ENCODE assay signal across 20 cellular contexts in genomic region chr22:23532756-23533155, GRCh38. TPM values are rescaled to one million over a fixed set of nuclear protein-coding genes. Genes with fewer than 3 reads are reported as not detected.
A peak's percentile ranks its signal among the peaks of the same experiment; 100 is the strongest.
DNase-seq lines count a peak whose midpoint lies in the region; ATAC-seq and TF ChIP-seq lines count a peak whose summit lies in the region.
"Had no signal": no experiment of that assay in that cellular context is flagged by ENCODE, and none has a peak within 500 bp of the region (broad histone marks: within the 10 kb centered on the region; RNA-seq: fewer than 3 reads in every experiment).

No MANE protein-coding gene starts in this region.

- H3K27me3 ChIP-seq in upper lobe of right lung (no peaks in the 10 kb centered on the region), tibial nerve (no peaks in the 10 kb centered on the region)
- H3K27me3 ChIP-seq: upper lobe of left lung had no signal

- H3K9me3 Mint-ChIP-seq in activated T-cell treated with anti-CD3 and anti-CD28 coated beads, Interleukin-2, amount 50 U/mL, for 72 hours, result no peaks in the 10 kb centered on the region
- peaks cover 0 to 2% (median 0%) of the 10 kb centered on the region in 5 experiments for H3K9me3 Mint-ChIP-seq in brain
- H3K9me3 Mint-ChIP-seq in nephron progenitor cell, result no peaks in the 10 kb centered on the region
- H3K9me3 Mint-ChIP-seq: CD14-positive monocyte; stimulated activated naive B cell treated with anti-CD40 and anti-IgM and Interleukin-4, amounts not matched to agents 10 μg/mL and 1 μg/mL and 100 μg/mL, for 72 hours had no signal

- intact Hi-C loops in upper lobe of right lung (cut with DNase I), result no loop called here

- no peaks in the 10 kb centered on the region for H3K4me1 Mint-ChIP-seq in activated T-cell treated with anti-CD3 and anti-CD28 coated beads, Interleukin-2, amount 50 U/mL, for 72 hours (ENCODE audit: low read depth)
- H3K4me1 Mint-ChIP-seq in brain, result peaks cover 64% of the 10 kb centered on the region
- H3K4me1 Mint-ChIP-seq in nephron progenitor cell, result peaks cover 74% of the 10 kb centered on the region

- no peaks in the 10 kb centered on the region for H3K27me3 Mint-ChIP-seq in activated T-cell treated with anti-CD3 and anti-CD28 coated beads, Interleukin-2, amount 50 U/mL, for 72 hours (ENCODE audit: low read depth)
- H3K27me3 Mint-ChIP-seq in brain (peaks cover 6% of the 10 kb centered on the region), nephron progenitor cell (ENCODE audit: low read depth, poor library complexity) (peaks cover 7% of the 10 kb centered on the region)

- H3K27ac Mint-ChIP-seq in activated T-cell treated with anti-CD3 and anti-CD28 coated beads, Interleukin-2, amount 50 U/mL, for 72 hours, result no peak overlapping the region
- H3K27ac Mint-ChIP-seq in brain (peak overlapping the region in 4 of 5 experiments; percentile 68 to 100 (median 93)), nephron progenitor cell (peak overlapping the region; percentile 99)
- H3K27ac Mint-ChIP-seq: CD14-positive monocyte; stimulated activated naive B cell treated with anti-CD40 and anti-IgM and Interleukin-4, amounts not matched to agents 10 μg/mL and 1 μg/mL and 100 μg/mL, for 72 hours had no signal

- no peak overlapping the region for H3K4me3 ChIP-seq in upper lobe of right lung
- H3K4me3 ChIP-seq in tibial nerve, result no peak overlapping the region
- H3K4me3 ChIP-seq: upper lobe of left lung had no signal

- no peaks in the 10 kb centered on the region for H3K36me3 ChIP-seq in upper lobe of right lung
- no peaks in the 10 kb centered on the region for H3K36me3 ChIP-seq in tibial nerve
- H3K36me3 ChIP-seq: upper lobe of left lung had no signal

- no peak for TF ChIP-seq CTCF in brain (conservative IDR thresholded peaks at IDR 0.05)
- no peak for TF ChIP-seq CTCF in nephron progenitor cell (IDR thresholded peaks at IDR 0.05)
- TF ChIP-seq CTCF in upper lobe of right lung (IDR thresholded peaks at IDR 0.05), result no peak
- no peak for TF ChIP-seq CTCF in tibial nerve (IDR thresholded peaks at IDR 0.05)

- H3K9me3 ChIP-seq in upper lobe of right lung (no peaks in the 10 kb centered on the region), tibial nerve (no peaks in the 10 kb centered on the region)
- H3K9me3 ChIP-seq: upper lobe of left lung had no signal

- TF ChIP-seq POLR2A in tibial nerve (IDR thresholded peaks at IDR 0.05), result no peak

- 81 to 83% methylated on average over 5 of the region's 5 CpGs for WGBS in tibial nerve, 2 donors

- peaks cover 8% of the 10 kb centered on the region for H3K4me1 ChIP-seq in upper lobe of right lung
- H3K4me1 ChIP-seq in tibial nerve, result peaks cover 0 to 31% (median under 1%) of the 10 kb centered on the region in 4 donors

- no peaks in the 10 kb centered on the region for H3K36me3 Mint-ChIP-seq in activated T-cell treated with anti-CD3 and anti-CD28 coated beads, Interleukin-2, amount 50 U/mL, for 72 hours (ENCODE audit: insufficient read depth in 2 of 2)
- H3K36me3 Mint-ChIP-seq in brain, result no peaks in the 10 kb centered on the region
- H3K36me3 Mint-ChIP-seq in nephron progenitor cell (ENCODE audit: low read depth), result no peaks in the 10 kb centered on the region
- H3K36me3 Mint-ChIP-seq: CD14-positive monocyte; stimulated activated naive B cell treated with anti-CD40 and anti-IgM and Interleukin-4, amounts not matched to agents 10 μg/mL and 1 μg/mL and 100 μg/mL, for 72 hours had no signal

- H3K27ac ChIP-seq in upper lobe of right lung (no peak overlapping the region), tibial nerve (no peak overlapping the region)
- H3K27ac ChIP-seq: upper lobe of left lung had no signal

- TF ChIP-seq EP300 in tibial nerve (IDR thresholded peaks at IDR 0.05), result no peak

- peak; percentile 4 for DNase-seq in activated T-cell treated with anti-CD3 and anti-CD28 coated beads, Interleukin-2, amount 50 U/mL, for 1 hour
- no peak for DNase-seq in activated T-cell treated with anti-CD3 and anti-CD28 coated beads, Interleukin-2, amount 50 U/mL, for 72 hours
- no peak for DNase-seq in nephron progenitor cell
- DNase-seq in upper lobe of right lung, result peak; percentile 29
- DNase-seq in central memory CD4-positive, alpha-beta T cell, result no peak
- DNase-seq in tibial nerve (ENCODE audit: low spot score in 2 of 2), result no peak
- DNase-seq: activated gamma-delta T cell treated with Interleukin-2 at 50 U/mL for 16 hours; amygdala; left ventricle myocardium superior; NCI-H2029; SHP77 treated with DMSO at 0.1 percent for 48 hours; stimulated activated naive B cell treated with anti-CD40 and anti-IgM and Interleukin-4, amounts not matched to agents 10 μg/mL and 1 μg/mL and 100 μg/mL, for 72 hours; upper lobe of left lung had no signal

- H3K4me3 Mint-ChIP-seq in activated T-cell treated with anti-CD3 and anti-CD28 coated beads, Interleukin-2, amount 50 U/mL, for 72 hours, result no peak overlapping the region
- H3K4me3 Mint-ChIP-seq in brain (no peak overlapping the region), nephron progenitor cell (no peak overlapping the region)
- H3K4me3 Mint-ChIP-seq: CD14-positive monocyte; stimulated activated naive B cell treated with anti-CD40 and anti-IgM and Interleukin-4, amounts not matched to agents 10 μg/mL and 1 μg/mL and 100 μg/mL, for 72 hours had no signal

- ATAC-seq in activated T-cell treated with anti-CD3 and anti-CD28 coated beads, Interleukin-2, amount 50 U/mL, for 72 hours (replicated peaks in 1 of 2), result no peak
- ATAC-seq in upper lobe of right lung, result no peak
- ATAC-seq in HG02970 (IDR thresholded peaks at IDR 0.05; ENCODE audit: low FRiP score, unreplicated experiment), result no peak
- ATAC-seq: HCT116, left ventricle myocardium superior had no signal

RNA-seq across cellular contexts. Expression of gene IGLL1, which starts 47.3 kb away (rescaled TPM):
- total RNA-seq in activated T-cell treated with anti-CD3 and anti-CD28 coated beads, Interleukin-2, amount 50 U/mL, for 72 hours, result not detected
- polyA plus RNA-seq in brain (ENCODE audit: insufficient read depth, low read depth, low replicate concordance), result not detected
- not detected for total RNA-seq in upper lobe of right lung
- total RNA-seq in tibial nerve, result not detected
- total RNA-seq: fibroblast of villous mesenchyme, HT1080, left ventricle myocardium superior, MCF 10A, upper lobe of left lung had no signal
- polyA plus RNA-seq: CD14-positive monocyte had no signal

Comparison
In these comparisons a context has a peak if more than half of its experiments do, and no peak if none do; other contexts are left out.
1. DNase-seq: peak in activated T-cell treated with anti-CD3 and anti-CD28 coated beads, Interleukin-2, amount 50 U/mL, for 1 hour (single experiment) and upper lobe of right lung (single experiment); none in activated T-cell treated with anti-CD3 and anti-CD28 coated beads, Interleukin-2, amount 50 U/mL, for 72 hours (0 of 2), nephron progenitor cell (single experiment), central memory CD4-positive, alpha-beta T cell (single experiment) and tibial nerve (0 of 2).